Comparison of ENCODE assay signal across 1 cellular context in genomic region chr4:3407930-3408792, GRCh38.
TF ChIP-seq lines count a peak whose summit lies in the region.

No MANE protein-coding gene starts in this region.

TF ChIP-seq in HepG2, 621 proteins besides CTCF, POLR2A, EP300 and RAD21 (continued from another document and continues in another):
- TF ChIP-seq PRDM4 (CRISPR knock-in tag; IDR thresholded peaks at IDR 0.05; ENCODE audit: borderline replicate concordance) = no peak
- TF ChIP-seq USF2 (IDR thresholded peaks at IDR 0.05; ENCODE audit: low read depth, low read length) = peak; percentile 38; the same call in 1 of the 2 replicates
- peak; percentile 80; the same call in 1 of the 2 replicates for TF ChIP-seq USF2 (CRISPR knock-in tag; IDR thresholded peaks at IDR 0.05; ENCODE audit: borderline replicate concordance)
- no peak for TF ChIP-seq CCAR2 (optimal IDR thresholded peaks at IDR 0.05; ENCODE audit: low read depth, low read length)
- no peak for TF ChIP-seq HDAC6 (IDR thresholded peaks at IDR 0.05; ENCODE audit: low read depth, low read length)
- TF ChIP-seq ZBTB42 (CRISPR knock-in tag; IDR thresholded peaks at IDR 0.05) = no peak
- TF ChIP-seq STAT5B (CRISPR knock-in tag; IDR thresholded peaks at IDR 0.05) = no peak
- TF ChIP-seq ZNF713 (CRISPR knock-in tag; IDR thresholded peaks at IDR 0.05) = no peak
- TF ChIP-seq RBM39 (IDR thresholded peaks at IDR 0.05; ENCODE audit: low read depth, low read length, poor library complexity, severe bottlenecking) = no peak
- TF ChIP-seq HNRNPLL (IDR thresholded peaks at IDR 0.05; ENCODE audit: low read depth, low read length, poor library complexity, severe bottlenecking) = no peak
- TF ChIP-seq BORCS8-MEF2B (CRISPR knock-in tag; IDR thresholded peaks at IDR 0.05) = peak; percentile 66; the same call in 1 of the 2 replicates
- no peak for TF ChIP-seq ZNF646 (CRISPR knock-in tag; IDR thresholded peaks at IDR 0.05)
- TF ChIP-seq ZNF703 (CRISPR knock-in tag; IDR thresholded peaks at IDR 0.05; ENCODE audit: borderline replicate concordance) = 0 out of 2 replicates have a peak, but pooled peaks have one; percentile 3
- no peak for TF ChIP-seq SRY (CRISPR knock-in tag; IDR thresholded peaks at IDR 0.05)
- 0 out of 2 replicates have a peak, but pooled peaks have one; percentile 41 for TF ChIP-seq AKAP8 (CRISPR knock-in tag; IDR thresholded peaks at IDR 0.05)
- no peak for TF ChIP-seq ZNF589 (CRISPR knock-in tag; conservative IDR thresholded peaks at IDR 0.05)
- TF ChIP-seq MTA1 (CRISPR knock-in tag; IDR thresholded peaks at IDR 0.05; ENCODE audit: borderline replicate concordance) = peak; percentile 4; the same call in 1 of the 2 replicates
- peak; percentile 76; the same call in 1 of the 2 replicates for TF ChIP-seq TOE1 (CRISPR knock-in tag; IDR thresholded peaks at IDR 0.05)
- no peak for TF ChIP-seq IKZF4 (CRISPR knock-in tag; IDR thresholded peaks at IDR 0.05; ENCODE audit: borderline replicate concordance, low read depth, not compliant biosample characterization)
- TF ChIP-seq ZBTB7A (CRISPR knock-in tag; IDR thresholded peaks at IDR 0.05) = no peak
- TF ChIP-seq PLSCR1 (CRISPR knock-in tag; IDR thresholded peaks at IDR 0.05; ENCODE audit: borderline replicate concordance) = no peak
- TF ChIP-seq ZFYVE20 (CRISPR knock-in tag; IDR thresholded peaks at IDR 0.05; ENCODE audit: borderline replicate concordance, low read depth) = no peak
- no peak for TF ChIP-seq ZNF432 (CRISPR knock-in tag; IDR thresholded peaks at IDR 0.05; ENCODE audit: borderline replicate concordance)
- no peak for TF ChIP-seq GLMP (CRISPR knock-in tag; IDR thresholded peaks at IDR 0.05; ENCODE audit: borderline replicate concordance)
- TF ChIP-seq ZNF468 (CRISPR knock-in tag; IDR thresholded peaks at IDR 0.05) = no peak
- peak; percentile 87 for TF ChIP-seq ZNF264 (CRISPR knock-in tag; IDR thresholded peaks at IDR 0.05)
- TF ChIP-seq SRF (IDR thresholded peaks at IDR 0.05; ENCODE audit: low read depth, low read length) = no peak
- no peak for TF ChIP-seq ZSCAN21 (CRISPR knock-in tag; IDR thresholded peaks at IDR 0.05; ENCODE audit: borderline replicate concordance)
- TF ChIP-seq HMG20A (CRISPR knock-in tag; IDR thresholded peaks at IDR 0.05; ENCODE audit: borderline replicate concordance) = peak; percentile 69; the same call in 1 of the 2 replicates
- no peak for TF ChIP-seq ZNF792 (CRISPR knock-in tag; IDR thresholded peaks at IDR 0.05)
- no peak for TF ChIP-seq CENPBD1 (CRISPR knock-in tag; IDR thresholded peaks at IDR 0.05; ENCODE audit: borderline replicate concordance, low read depth)
- TF ChIP-seq ZBTB3 (CRISPR knock-in tag; IDR thresholded peaks at IDR 0.05; ENCODE audit: borderline replicate concordance, low read depth) = no peak; the same call in 1 of the 2 replicates
- TF ChIP-seq STAT6 (CRISPR knock-in tag; IDR thresholded peaks at IDR 0.05; ENCODE audit: borderline replicate concordance) = no peak
- no peak for TF ChIP-seq CREBL2 (CRISPR knock-in tag; IDR thresholded peaks at IDR 0.05; ENCODE audit: borderline replicate concordance)
- TF ChIP-seq FOXK2 (IDR thresholded peaks at IDR 0.05) = no peak
- no peak for TF ChIP-seq ATAD3A (CRISPR knock-in tag; IDR thresholded peaks at IDR 0.05)
- TF ChIP-seq ZNF160 (CRISPR knock-in tag; IDR thresholded peaks at IDR 0.05) = no peak
- TF ChIP-seq SP4 (CRISPR knock-in tag; IDR thresholded peaks at IDR 0.05) = peak; percentile 44
- no peak for TF ChIP-seq PREB (CRISPR knock-in tag; IDR thresholded peaks at IDR 0.05)
- TF ChIP-seq ZNF580 (CRISPR knock-in tag; IDR thresholded peaks at IDR 0.05; ENCODE audit: borderline replicate concordance, low read depth) = peak; percentile 82; the same call in 1 of the 2 replicates
- TF ChIP-seq ZNF350 (CRISPR knock-in tag; IDR thresholded peaks at IDR 0.05; ENCODE audit: borderline replicate concordance, low read depth) = peak; percentile 46; the same call in 1 of the 2 replicates
- TF ChIP-seq ATF4 (CRISPR knock-in tag; IDR thresholded peaks at IDR 0.05) = peak in 1 of 2 experiments; percentile 73; a peak in 2 of 4 replicates
- TF ChIP-seq MZF1 (CRISPR knock-in tag; IDR thresholded peaks at IDR 0.05; ENCODE audit: borderline replicate concordance) = no peak
- TF ChIP-seq TAF15 (IDR thresholded peaks at IDR 0.05; ENCODE audit: low read depth, low read length, poor library complexity, severe bottlenecking) = no peak
- peak; percentile 89 for TF ChIP-seq TEAD3 (CRISPR knock-in tag; optimal IDR thresholded peaks at IDR 0.05; ENCODE audit: borderline replicate concordance)
- no peak for TF ChIP-seq ZNF549 (CRISPR knock-in tag; IDR thresholded peaks at IDR 0.05)
